ENCODE assay signal across 8 cellular contexts in the genomic region with DNA sequence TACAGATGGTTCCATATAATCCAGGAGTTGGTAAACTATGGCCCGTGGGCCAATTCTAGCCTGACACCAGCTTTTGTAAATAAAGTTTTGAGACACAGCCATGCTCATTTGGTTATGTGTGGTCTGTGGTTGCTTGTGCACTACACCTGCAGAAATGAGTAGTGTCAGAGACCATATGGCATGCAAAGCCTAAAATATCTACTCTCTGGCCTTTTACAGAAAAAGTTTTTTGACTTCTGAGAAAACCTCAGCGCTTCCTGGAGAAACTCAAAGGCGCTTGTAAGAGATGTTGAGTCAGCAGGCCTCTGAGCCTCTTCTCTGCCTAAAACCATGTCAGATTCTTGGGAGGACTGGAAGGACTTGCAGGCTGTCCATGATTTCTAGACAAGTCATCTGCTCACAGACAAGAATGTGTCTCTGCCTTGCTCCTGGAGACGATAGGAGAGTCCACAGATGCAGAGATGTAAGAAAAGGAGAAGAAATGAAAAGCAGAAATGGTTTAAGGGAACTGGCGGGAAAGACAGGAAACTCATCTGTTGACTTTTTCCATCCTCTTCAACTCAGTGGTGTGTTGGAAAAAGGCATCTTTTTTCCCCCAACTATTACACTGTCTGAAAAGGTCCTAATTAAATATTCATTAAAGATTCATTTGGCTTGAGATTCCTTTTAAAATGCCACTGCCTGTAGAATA. TPM values are rescaled to one million over a fixed set of nuclear protein-coding genes. Genes with fewer than 3 reads are reported as not detected.
DNase-seq lines count a peak whose midpoint lies in the region; ATAC-seq, FAIRE-seq and TF ChIP-seq lines count a peak whose summit lies in the region.

No MANE protein-coding gene starts in this region.

- no peaks in the 10 kb centered on the region for H3K27me3 Mint-ChIP-seq in activated naive CD4-positive, alpha-beta T cell treated with anti-CD3 and anti-CD28 coated beads for 36 hours (ENCODE audit: low read depth)

- CTCF ChIA-PET in activated naive CD4-positive, alpha-beta T cell treated with anti-CD3 and anti-CD28 coated beads for 36 hours (lab: Charles Lee) = interaction anchor here (1.1 kb wide), 1 partner anchor 51 kb away, joined by 3 read pairs; no protein-coding TSS in a partner anchor

- intact Hi-C loops in activated naive CD4-positive, alpha-beta T cell treated with anti-CD3 and anti-CD28 coated beads for 36 hours (cut with micrococcal nuclease) = loop anchor here (1.0 to 5.0 kb wide), 11 partner anchors 8 to 517 kb away; partner anchors contain the start of genes NPC1 and RMC1

- H3K4me1 ChIP-seq in thymus (ENCODE audit: control insufficient read depth, insufficient read depth, low read length) (peaks cover 63% of the 10 kb centered on the region), Karpas-422 (ENCODE audit: low read length) (peaks cover 6% of the 10 kb centered on the region)

- no peak overlapping the region for H2AFZ ChIP-seq in Karpas-422 (ENCODE audit: low read length)

- no peaks in the 10 kb centered on the region for H3K9me3 Mint-ChIP-seq in activated naive CD4-positive, alpha-beta T cell treated with anti-CD3 and anti-CD28 coated beads for 36 hours

- peaks cover 83% of the 10 kb centered on the region for H3K4me1 Mint-ChIP-seq in activated naive CD4-positive, alpha-beta T cell treated with anti-CD3 and anti-CD28 coated beads for 36 hours (ENCODE audit: low read depth)

- H3K36me3 ChIP-seq in thymus (ENCODE audit: control insufficient read depth, insufficient read depth) = no peaks in the 10 kb centered on the region
- no peaks in the 10 kb centered on the region for H3K36me3 ChIP-seq in Karpas-422 (ENCODE audit: insufficient read depth, low read length)

- H3K9me2 ChIP-seq in Karpas-422 (replicated peaks; ENCODE audit: insufficient read depth, low read length) = no peaks in the 10 kb centered on the region

- H3K4me3 ChIP-seq in thymus (ENCODE audit: low read length) (no peak overlapping the region), Karpas-422 (ENCODE audit: low read length) (no peak overlapping the region)

- 14% methylated on average over 5 of the region's 5 CpGs for whole genome bisulfite sequencing in thymus

- peak overlapping the region; percentile 94 for H3K27ac Mint-ChIP-seq in activated naive CD4-positive, alpha-beta T cell treated with anti-CD3 and anti-CD28 coated beads for 36 hours

- no peak overlapping the region for H3K9ac ChIP-seq in Karpas-422 (ENCODE audit: low read length)

- peak overlapping the region; percentile 64 for H3K4me3 Mint-ChIP-seq in activated naive CD4-positive, alpha-beta T cell treated with anti-CD3 and anti-CD28 coated beads for 36 hours

- H3K4me2 ChIP-seq in Karpas-422 (ENCODE audit: low read depth, low read length, poor library complexity, severe bottlenecking) = no peak overlapping the region

- no peaks in the 10 kb centered on the region for H4K20me1 ChIP-seq in Karpas-422 (ENCODE audit: insufficient read depth, low read depth, low read length)

- TF ChIP-seq CTCF in GM10266 (IDR thresholded peaks at IDR 0.05; ENCODE audit: control insufficient read depth, insufficient read depth, low read depth, missing control alignments) = no peak

- H3K27me3 ChIP-seq in thymus (ENCODE audit: control insufficient read depth, insufficient read depth) (no peaks in the 10 kb centered on the region), Karpas-422 (ENCODE audit: low read length) (no peaks in the 10 kb centered on the region)

- no peak for FAIRE-seq in urothelium cell line (lab: Jason Lieb, UNC)

- no peaks in the 10 kb centered on the region for H3K79me2 ChIP-seq in Karpas-422 (ENCODE audit: low read length)

- peak; percentile 82 for ATAC-seq in GM21529 (IDR thresholded peaks at IDR 0.05; ENCODE audit: unreplicated experiment)

- H3K36me3 Mint-ChIP-seq in activated naive CD4-positive, alpha-beta T cell treated with anti-CD3 and anti-CD28 coated beads for 36 hours (ENCODE audit: low read depth) = peaks cover 23% of the 10 kb centered on the region

- H3K9me3 ChIP-seq in thymus (ENCODE audit: control insufficient read depth) (no peaks in the 10 kb centered on the region), Karpas-422 (ENCODE audit: low read length) (no peaks in the 10 kb centered on the region)

- H3K27ac ChIP-seq in thymus (ENCODE audit: low read depth) (peak overlapping the region; percentile 56), Karpas-422 (ENCODE audit: low read length) (no peak overlapping the region)

- DNase-seq in GM10266 (ENCODE audit: extremely low spot score) (peak; percentile 73), Kasumi-1 (lab: John Stamatoyannopoulos, UW) (peak; percentile 70 to 82), putamen (ENCODE audit: low spot score) (no peak), urothelium cell line (ENCODE audit: low spot score) (no peak), Karpas-422 (no peak)
- DNase-seq in activated naive CD4-positive, alpha-beta T cell treated with anti-CD3 and anti-CD28 coated beads for 36 hours = peak; percentile 81

RNA-seq across cellular contexts. Expression of gene TTC39C, which starts 5.2 kb away (rescaled TPM):
- 10 to 100 TPM; 39.9 to 44.2 TPM for total RNA-seq in activated naive CD4-positive, alpha-beta T cell treated with anti-CD3 and anti-CD28 coated beads for 36 hours
- polyA plus RNA-seq in thymus = 33.7 TPM
- total RNA-seq in Karpas-422 (2014; rRNA removed; shearing (Covaris generic); ENCODE audit: low replicate concordance) = 0.07 TPM in 1 of 2 replicates, not detected in the other

Comparison
In these comparisons a context has a peak if more than half of its experiments do, and no peak if none do; other contexts are left out.
1. DNase-seq: peak in GM10266 (single experiment), Kasumi-1 (2 of 2) and activated naive CD4-positive, alpha-beta T cell treated with anti-CD3 and anti-CD28 coated beads for 36 hours (single experiment); none in putamen (single experiment), urothelium cell line (single experiment) and Karpas-422 (single experiment).
2. RNA of gene TTC39C, which starts 5.2 kb away (total RNA-seq): 39.9 to 44.2 TPM in activated naive CD4-positive, alpha-beta T cell treated with anti-CD3 and anti-CD28 coated beads for 36 hours; 0.07 TPM in Karpas-422; every median in the first group is over 10 times any median in the second.